ENCODE assay signal across 22 cellular contexts in the genomic region with DNA sequence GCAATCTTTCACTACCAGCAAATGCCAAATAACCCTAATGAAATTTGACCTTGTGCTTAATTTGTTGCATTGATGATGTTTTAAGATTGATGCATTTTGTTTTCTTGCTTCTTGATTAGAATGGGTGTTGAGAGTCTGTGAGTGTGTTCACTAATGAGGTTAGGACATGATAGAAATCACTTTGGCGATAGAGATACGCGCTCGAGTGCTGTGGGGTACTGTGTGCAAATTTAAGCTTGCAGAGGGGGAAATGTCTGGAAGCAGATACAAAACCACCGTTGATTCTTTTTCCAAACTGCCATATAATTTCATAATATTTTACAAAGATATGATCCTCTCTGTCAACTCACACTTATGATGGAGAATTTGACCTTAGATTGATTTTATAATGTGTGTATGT.
"Had no signal": no experiment of that assay in that cellular context is flagged by ENCODE, and none has a peak within 500 bp of the region (broad histone marks: within the 10 kb centered on the region; RNA-seq: fewer than 3 reads in every experiment).

No MANE protein-coding gene starts in this region.

- DNase-seq: Karpas-422, KBM-7, MG63, NCI-H1092 treated with DMSO at 0.1 percent for 48 hours, NCI-H1436, NCI-H187, NCI-H2029, NCI-H2081 treated with DMSO at 0.1 percent for 48 hours, NCI-H2171, NCI-H226, NCI-H446, NCI-H510A, NCI-H524 treated with DMSO at 0.1 percent for 48 hours, NCI-H69, NCI-H774, OCI-M1, PC-9, Peyer's patch, SHP77 treated with DMSO at 0.1 percent for 48 hours, SJCRH30 had no signal

- ATAC-seq: Right ventricle myocardium inferior, SK-N-SH treated with all-trans-retinoic acid at 6 μM for 48 hours had no signal

- H3K36me3 ChIP-seq: Peyer's patch, SJCRH30 had no signal

- H2AFZ ChIP-seq: PC-9 had no signal

- H3K27ac ChIP-seq: PC-9, Peyer's patch, SJCRH30 had no signal

- H3K4me3 ChIP-seq: MG63, PC-9, Peyer's patch, SJCRH30 had no signal

- H3K27me3 ChIP-seq: MG63, Peyer's patch, SJCRH30 had no signal

- H3K4me1 ChIP-seq: Peyer's patch, SJCRH30 had no signal

- H3K4me2 ChIP-seq: PC-9 had no signal
